8 cellular contexts compared by ENCODE assay signal in the genomic region with DNA sequence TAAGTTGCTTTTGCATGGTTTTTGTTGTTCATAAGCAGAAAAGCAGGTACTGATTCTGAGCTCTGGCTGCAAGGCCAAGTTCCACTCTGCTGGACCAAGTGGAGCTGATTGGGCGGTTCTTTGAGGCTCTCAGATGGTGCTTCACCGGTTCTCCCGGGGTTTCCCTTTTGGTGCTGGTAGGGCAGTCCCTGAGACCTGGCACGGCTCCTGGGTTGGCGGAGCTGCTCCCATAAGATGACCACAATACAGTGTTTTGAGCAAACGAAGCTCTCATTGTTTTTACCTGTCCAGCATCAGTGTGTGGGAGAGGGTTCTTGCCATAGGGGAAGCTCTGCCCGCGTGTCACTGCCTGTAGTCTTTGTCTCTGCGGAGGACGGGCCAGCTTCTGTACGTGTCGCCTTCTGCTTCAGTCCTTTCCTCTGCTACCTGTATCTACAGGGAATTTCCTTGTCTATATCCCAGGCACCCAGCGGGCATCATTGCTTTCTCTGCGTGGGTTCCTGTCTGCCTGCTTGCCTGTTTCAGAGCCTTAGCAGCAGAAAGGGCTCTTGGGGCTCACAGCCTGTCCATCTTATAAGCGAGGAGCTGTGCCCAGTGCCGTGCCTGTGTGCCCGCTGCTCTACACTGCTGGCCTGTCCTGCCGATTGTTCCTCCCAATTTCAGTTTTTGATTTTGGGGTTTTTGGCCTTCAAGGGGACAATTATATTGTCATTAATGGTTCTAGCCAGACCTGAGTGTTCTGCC. TPM values are rescaled to one million over a fixed set of nuclear protein-coding genes. Genes with fewer than 3 reads are reported as not detected.
DNase-seq lines count a peak whose midpoint lies in the region; ATAC-seq, FAIRE-seq and TF ChIP-seq lines count a peak whose summit lies in the region.

No MANE protein-coding gene starts in this region.

- no peaks in the 10 kb centered on the region for H3K9me3 Mint-ChIP-seq in IgD-negative memory B cell
- no peaks in the 10 kb centered on the region for H3K9me3 Mint-ChIP-seq in mesothelial cell of epicardium

- H3K4me3 ChIP-seq in BE2C (ENCODE audit: low read depth, low read length) (peak overlapping the region; percentile 99), GM12878 (peak overlapping the region; percentile 94)

- TF ChIP-seq CTCF in BE2C (IDR thresholded peaks at IDR 0.05; ENCODE audit: low read depth, low read length) (no peak), GM12878 (IDR thresholded peaks at IDR 0.05 in 2 of 3, conservative IDR thresholded peaks at IDR 0.05 in 1 of 3; ENCODE audit: control insufficient read depth in 2 of 3, extremely low read depth in 1 of 3, insufficient read depth in 1 of 3, low read depth in 3 of 3, low read length in 3 of 3) (no peak), mesothelial cell of epicardium (IDR thresholded peaks at IDR 0.05; ENCODE audit: unreplicated experiment) (no peak)

- H3K4me1 Mint-ChIP-seq in IgD-negative memory B cell = peaks cover 27 to 39% (median 32%) of the 10 kb centered on the region in 3 donors
- peaks cover 32% of the 10 kb centered on the region for H3K4me1 Mint-ChIP-seq in mesothelial cell of epicardium

- RAD21 ChIA-PET in GM12878 (lab: Charles Lee; ENCODE audit: unreplicated experiment) = interaction anchor here (0.6 to 2.3 kb wide), 7 partner anchors 10 to 152 kb away, joined by 3 to 14 read pairs (median 4); no protein-coding TSS in a partner anchor

- no peak for TF ChIP-seq RAD21 in GM12878 (IDR thresholded peaks at IDR 0.05; ENCODE audit: insufficient read depth, low read depth, low read length)

- in situ Hi-C loops in GM12878 (cut with MboI) = loop anchor here (10.0 to 25.0 kb wide), 2 partner anchors 1192 to 1520 kb away; a partner anchor contains a TSS

- POLR2A ChIA-PET in GM12878 (lab: Charles Lee) = interaction anchor here (0.5 to 2.0 kb wide), 9 partner anchors 10 to 474 kb away, joined by 3 to 9 read pairs (median 4); a partner anchor contains a TSS

- no peak overlapping the region for H2AFZ ChIP-seq in GM12878 (ENCODE audit: control insufficient read depth, low read depth, low read length)

- peak overlapping the region; percentile 94 for H3K4me2 ChIP-seq in GM12878 (ENCODE audit: control insufficient read depth, insufficient read depth)

- H3K4me3 Mint-ChIP-seq in IgD-negative memory B cell = peak overlapping the region; percentile 94 to 100 (median 96)
- peak overlapping the region; percentile 95 for H3K4me3 Mint-ChIP-seq in mesothelial cell of epicardium

- WGBS in GM12878 (ENCODE audit: insufficient coverage, insufficient replicate concordance, low lambda C conversion rate, missing lambda C conversion rate) = under 1% methylated on average over 18 of the region's 18 CpGs

- H3K36me3 ChIP-seq in BE2C (peaks cover 62% of the 10 kb centered on the region), GM12878 (ENCODE audit: control insufficient read depth in 2 of 2, insufficient read depth in 2 of 2, low read length in 1 of 2) (peaks cover 5 to 33% of the 10 kb centered on the region in 2 experiments)

- CTCF ChIA-PET in GM12878 (lab: Yijun Ruan, JAX) = interaction anchor here (0.9 to 2.3 kb wide), 9 partner anchors 9 to 153 kb away, joined by 3 to 14 read pairs (median 4); a partner anchor contains a TSS

- peak overlapping the region; percentile 100 for H3K27ac ChIP-seq in GM12878 (ENCODE audit: control insufficient read depth, insufficient read depth)

- H3K27ac Mint-ChIP-seq in IgD-negative memory B cell (peak overlapping the region; percentile 73 to 100 (median 84)), mesothelial cell of epicardium (peak overlapping the region; percentile 50)

- FAIRE-seq in GM12878 (lab: Jason Lieb, UNC) (peak; percentile 78), RCC 7860 (lab: Jason Lieb, UNC) (no peak)

- H3K9ac ChIP-seq in GM12878 (ENCODE audit: control insufficient read depth, insufficient read depth, low read length) = peak overlapping the region; percentile 98

- peaks cover 60% of the 10 kb centered on the region for H3K79me2 ChIP-seq in GM12878 (ENCODE audit: control insufficient read depth, insufficient read depth, low read length)

- intact Hi-C loops in GM12878 (cut with micrococcal nuclease; ENCODE audit: unreplicated experiment) = no loop called here

- no TSS peak for BruUV-seq in GM12878 (replicated peaks; lab: Mats Ljungman, UMichigan)

- H3K27me3 Mint-ChIP-seq in IgD-negative memory B cell = no peaks in the 10 kb centered on the region
- H3K27me3 Mint-ChIP-seq in mesothelial cell of epicardium (ENCODE audit: low read depth) = no peaks in the 10 kb centered on the region

- 0 out of 2 replicates have a peak, but pooled peaks have one; percentile 30 for TF ChIP-seq POLR2A in GM12878 (IDR thresholded peaks at IDR 0.05; ENCODE audit: low read depth, low read length)

- no peak for TF ChIP-seq EP300 in GM12878 (IDR thresholded peaks at IDR 0.05; ENCODE audit: borderline replicate concordance in 1 of 2, control insufficient read depth in 1 of 2, low read depth in 2 of 2, low read length in 2 of 2)

- no peak for DNase-seq in BE2C
- DNase-seq in GM12878 (ENCODE audit: low read depth, low spot score) = no peak
- no peak for DNase-seq in mesothelial cell of epicardium (ENCODE audit: low spot score in 2 of 2, unreplicated experiment in 2 of 2)
- DNase-seq in RCC 7860 (ENCODE audit: low spot score) = no peak
- no peak for DNase-seq in HK-2 (ENCODE audit: unreplicated experiment)

- no peaks in the 10 kb centered on the region for H3K27me3 ChIP-seq in BE2C
- H3K27me3 ChIP-seq in GM12878 (replicated peaks in 1 of 2; ENCODE audit: control insufficient read depth in 2 of 2, insufficient read depth in 2 of 2, low read length in 1 of 2) = no peaks in the 10 kb centered on the region

- H4K20me1 ChIP-seq in GM12878 (ENCODE audit: control insufficient read depth, insufficient read depth) = peaks cover 12% of the 10 kb centered on the region

- ATAC-seq in GM12878 = peak; percentile 1; the same call in 1 of the 3 replicates
- no peak for ATAC-seq in GM19351 (IDR thresholded peaks at IDR 0.05; ENCODE audit: unreplicated experiment)
- ATAC-seq in HG02759 (IDR thresholded peaks at IDR 0.05; ENCODE audit: unreplicated experiment) = no peak

- H3K36me3 Mint-ChIP-seq in IgD-negative memory B cell = peaks cover 2% of the 10 kb centered on the region
- H3K36me3 Mint-ChIP-seq in mesothelial cell of epicardium = peaks cover 7% of the 10 kb centered on the region

- H3K4me1 ChIP-seq in BE2C = no peaks in the 10 kb centered on the region
- peaks cover 12% of the 10 kb centered on the region for H3K4me1 ChIP-seq in GM12878 (ENCODE audit: control insufficient read depth, insufficient read depth, low read length)

- SMC1A ChIA-PET in GM12878 (lab: Charles Lee; ENCODE audit: uncharacterized antibody, unreplicated experiment) = interaction anchor here (0.7 to 3.2 kb wide), 10 partner anchors 9 to 153 kb away, joined by 3 to 15 read pairs (median 4); a partner anchor contains a TSS

- H3K9me3 ChIP-seq in BE2C = no peaks in the 10 kb centered on the region
- H3K9me3 ChIP-seq in GM12878 (replicated peaks; ENCODE audit: control insufficient read depth, insufficient read depth, low read length) = no peaks in the 10 kb centered on the region

RNA-seq across cellular contexts. Expression of a gene that starts 2.3 kb away (rescaled TPM):
- 543 TPM for polyA plus RNA-seq in BE2C (2012; ENCODE audit: insufficient read depth, insufficient read length, low read depth)
- polyA plus RNA-seq in IgD-negative memory B cell (14.2 TPM), GM12878 (2011; rRNA removed) (54.9 and 140 TPM in 2 replicates), GM12878 (2014; fragmentation: Illumina TruSeq; extraction: Trizol) (50.9 and 141 TPM in 2 replicates), GM12878 (2014; fragmentation: Nextera tagmentation; extraction: Ambion mirVana) (1 to 10 TPM; 3.0 to 8.3 TPM), GM12878 (2014; rRNA removed) (284 and 360 TPM in 2 replicates), GM12878 (2016; fragmentation: Nextera tagmentation; extraction: Ambion mirVana) (10 to 100 TPM; 46.2 to 48.9 TPM)
- total RNA-seq in GM12878 (2013; cell fraction: nucleolus; rRNA removed) = 46.0 and 50.9 TPM in 2 replicates
- total RNA-seq in GM12878 (2014; rRNA removed) (204 and 228 TPM in 2 replicates), GM12878 (2014; rRNA removed; fragmentation: Illumina TruSeq; extraction: Trizol) (112 and 121 TPM in 2 replicates), GM12878 (2021) (308 and 338 TPM in 2 replicates), mesothelial cell of epicardium (226 to 245 TPM (median 230 TPM) in 3 replicates)
- 59.4 TPM for polyA plus RNA-seq in GM12878 (2011; ENCODE audit: low read depth)
- 239 and 270 TPM in 2 replicates for polyA plus RNA-seq in GM12878 (2011; cell fraction: cytosol; rRNA removed)
- polyA plus RNA-seq in GM12878 (2011; cell fraction: nucleus; rRNA removed) = 425 and 604 TPM in 2 replicates
- 148 and 173 TPM in 2 replicates for polyA plus RNA-seq in GM12878 (2012)
- polyA minus RNA-seq in GM12878 (2011; rRNA and poly(A)+ RNA removed) = 61.6 and 111 TPM in 2 replicates
- polyA minus RNA-seq in GM12878 (2011; cell fraction: cytosol; rRNA and poly(A)+ RNA removed) = 60.9 and 65.2 TPM in 2 replicates
- 63.1 and 102 TPM in 2 replicates for polyA minus RNA-seq in GM12878 (2011; cell fraction: nucleus; rRNA and poly(A)+ RNA removed)

RNA-seq across cellular contexts. Expression of a gene that starts 9.2 kb away (rescaled TPM):
- polyA plus RNA-seq in BE2C (2012; ENCODE audit: insufficient read depth, insufficient read length, low read depth) = 51.0 TPM
- polyA plus RNA-seq in IgD-negative memory B cell (16.0 TPM), GM12878 (2011; rRNA removed) (7.8 and 16.4 TPM in 2 replicates), GM12878 (2014; fragmentation: Illumina TruSeq; extraction: Trizol) (7.7 and 19.2 TPM in 2 replicates), GM12878 (2014; fragmentation: Nextera tagmentation; extraction: Ambion mirVana) (under 1 TPM; 0.04 to 0.14 TPM), GM12878 (2014; rRNA removed) (35.9 and 39.9 TPM in 2 replicates), GM12878 (2016; fragmentation: Nextera tagmentation; extraction: Ambion mirVana) (10 to 100 TPM; 20.4 to 25.7 TPM)
- total RNA-seq in GM12878 (2013; cell fraction: nucleolus; rRNA removed) = 8.3 and 8.6 TPM in 2 replicates
- total RNA-seq in GM12878 (2014; rRNA removed) (19.2 and 22.5 TPM in 2 replicates), GM12878 (2014; rRNA removed; fragmentation: Illumina TruSeq; extraction: Trizol) (11.9 and 12.7 TPM in 2 replicates), GM12878 (2021) (33.1 and 34.2 TPM in 2 replicates), mesothelial cell of epicardium (20.8 to 24.0 TPM (median 23.6 TPM) in 3 replicates)
- polyA plus RNA-seq in GM12878 (2011; ENCODE audit: low read depth) = 5.6 TPM
- polyA plus RNA-seq in GM12878 (2011; cell fraction: cytosol; rRNA removed) = 17.5 and 27.2 TPM in 2 replicates
- polyA plus RNA-seq in GM12878 (2011; cell fraction: nucleus; rRNA removed) = 38.1 and 48.1 TPM in 2 replicates
- polyA plus RNA-seq in GM12878 (2012) = 27.7 and 32.6 TPM in 2 replicates
- 3.4 and 7.2 TPM in 2 replicates for polyA minus RNA-seq in GM12878 (2011; rRNA and poly(A)+ RNA removed)
- polyA minus RNA-seq in GM12878 (2011; cell fraction: cytosol; rRNA and poly(A)+ RNA removed) = 5.5 and 7.0 TPM in 2 replicates
- polyA minus RNA-seq in GM12878 (2011; cell fraction: nucleus; rRNA and poly(A)+ RNA removed) = 6.4 and 14.4 TPM in 2 replicates

RNA-seq across cellular contexts. Expression of a gene that starts 13.7 kb away (rescaled TPM):
- polyA plus RNA-seq in BE2C (2012; ENCODE audit: insufficient read depth, insufficient read length, low read depth) = 42.2 TPM
- polyA plus RNA-seq in IgD-negative memory B cell (79.3 TPM), GM12878 (2011; rRNA removed) (13.5 and 19.1 TPM in 2 replicates), GM12878 (2014; fragmentation: Illumina TruSeq; extraction: Trizol) (7.8 and 13.2 TPM in 2 replicates), GM12878 (2014; fragmentation: Nextera tagmentation; extraction: Ambion mirVana) (10 to 100 TPM in 1 of 2 experiments, 1 to 10 TPM in 1; 4.7 to 18.1 TPM), GM12878 (2014; rRNA removed) (39.6 and 45.3 TPM in 2 replicates), GM12878 (2016; fragmentation: Nextera tagmentation; extraction: Ambion mirVana) (10 to 100 TPM; 29.1 to 37.0 TPM)
- 5.3 and 7.2 TPM in 2 replicates for total RNA-seq in GM12878 (2013; cell fraction: nucleolus; rRNA removed)
- total RNA-seq in GM12878 (2014; rRNA removed) (22.1 and 25.4 TPM in 2 replicates), GM12878 (2014; rRNA removed; fragmentation: Illumina TruSeq; extraction: Trizol) (14.0 and 14.1 TPM in 2 replicates), GM12878 (2021) (44.9 and 45.4 TPM in 2 replicates), mesothelial cell of epicardium (42.6 to 47.0 TPM (median 46.9 TPM) in 3 replicates)
- 31.2 TPM for polyA plus RNA-seq in GM12878 (2011; ENCODE audit: low read depth)
- polyA plus RNA-seq in GM12878 (2011; cell fraction: cytosol; rRNA removed) = 27.8 and 34.4 TPM in 2 replicates
- polyA plus RNA-seq in GM12878 (2011; cell fraction: nucleus; rRNA removed) = 21.8 and 24.9 TPM in 2 replicates
- 43.7 and 58.1 TPM in 2 replicates for polyA plus RNA-seq in GM12878 (2012)
- polyA minus RNA-seq in GM12878 (2011; rRNA and poly(A)+ RNA removed) = 15.2 and 28.9 TPM in 2 replicates
- polyA minus RNA-seq in GM12878 (2011; cell fraction: cytosol; rRNA and poly(A)+ RNA removed) = 11.5 and 15.8 TPM in 2 replicates
- 6.0 and 9.0 TPM in 2 replicates for polyA minus RNA-seq in GM12878 (2011; cell fraction: nucleus; rRNA and poly(A)+ RNA removed)

RNA-seq across cellular contexts. Expression of a gene that starts 16.4 kb away (rescaled TPM):
- polyA plus RNA-seq in BE2C (2012; ENCODE audit: insufficient read depth, insufficient read length, low read depth) = 129 TPM
- polyA plus RNA-seq in IgD-negative memory B cell (38.4 TPM), GM12878 (2011; rRNA removed) (5.5 and 7.9 TPM in 2 replicates), GM12878 (2014; fragmentation: Illumina TruSeq; extraction: Trizol) (5.3 and 7.4 TPM in 2 replicates), GM12878 (2014; fragmentation: Nextera tagmentation; extraction: Ambion mirVana) (1 to 10 TPM; 2.3 to 7.4 TPM), GM12878 (2014; rRNA removed) (27.1 and 30.2 TPM in 2 replicates), GM12878 (2016; fragmentation: Nextera tagmentation; extraction: Ambion mirVana) (10 to 100 TPM; 24.7 to 25.3 TPM)
- total RNA-seq in GM12878 (2013; cell fraction: nucleolus; rRNA removed) = 16.2 and 23.0 TPM in 2 replicates
- total RNA-seq in GM12878 (2014; rRNA removed) (9.4 and 12.2 TPM in 2 replicates), GM12878 (2014; rRNA removed; fragmentation: Illumina TruSeq; extraction: Trizol) (4.7 and 5.7 TPM in 2 replicates), GM12878 (2021) (31.8 and 34.2 TPM in 2 replicates), mesothelial cell of epicardium (49.6 to 53.9 TPM (median 50.9 TPM) in 3 replicates)
- polyA plus RNA-seq in GM12878 (2011; ENCODE audit: low read depth) = 12.4 TPM
- 9.7 and 13.8 TPM in 2 replicates for polyA plus RNA-seq in GM12878 (2011; cell fraction: cytosol; rRNA removed)
- polyA plus RNA-seq in GM12878 (2011; cell fraction: nucleus; rRNA removed) = 50.7 and 83.1 TPM in 2 replicates
- polyA plus RNA-seq in GM12878 (2012) = 33.1 and 35.3 TPM in 2 replicates
- 3.4 and 7.0 TPM in 2 replicates for polyA minus RNA-seq in GM12878 (2011; rRNA and poly(A)+ RNA removed)
- 5.5 and 8.0 TPM in 2 replicates for polyA minus RNA-seq in GM12878 (2011; cell fraction: cytosol; rRNA and poly(A)+ RNA removed)
- 8.2 and 17.3 TPM in 2 replicates for polyA minus RNA-seq in GM12878 (2011; cell fraction: nucleus; rRNA and poly(A)+ RNA removed)

RNA-seq across cellular contexts. Expression of a gene that starts 17.9 kb away (rescaled TPM):
- polyA plus RNA-seq in BE2C (2012; ENCODE audit: insufficient read depth, insufficient read length, low read depth) = 358 TPM
- 29.9 TPM for polyA plus RNA-seq in IgD-negative memory B cell
- 21.7 and 25.6 TPM in 2 replicates for total RNA-seq in GM12878 (2013; cell fraction: nucleolus; rRNA removed)
- 7.7 and 12.0 TPM in 2 replicates for total RNA-seq in GM12878 (2014; rRNA removed)
- total RNA-seq in GM12878 (2014; rRNA removed; fragmentation: Illumina TruSeq; extraction: Trizol) = 4.7 and 6.2 TPM in 2 replicates
- 79.8 and 88.5 TPM in 2 replicates for total RNA-seq in GM12878 (2021)
- 7.1 TPM for polyA plus RNA-seq in GM12878 (2011; ENCODE audit: low read depth)
- polyA plus RNA-seq in GM12878 (2011; rRNA removed) = 3.4 and 9.3 TPM in 2 replicates
- 18.3 and 23.2 TPM in 2 replicates for polyA plus RNA-seq in GM12878 (2011; cell fraction: cytosol; rRNA removed)
- polyA plus RNA-seq in GM12878 (2011; cell fraction: nucleus; rRNA removed) = 35.8 and 58.4 TPM in 2 replicates
- polyA plus RNA-seq in GM12878 (2012) = 28.6 and 36.3 TPM in 2 replicates
- 2.0 and 6.8 TPM in 2 replicates for polyA plus RNA-seq in GM12878 (2014; fragmentation: Illumina TruSeq; extraction: Trizol)
- under 1 TPM; 0.11 to 0.16 TPM for polyA plus RNA-seq in GM12878 (2014; fragmentation: Nextera tagmentation; extraction: Ambion mirVana)
- 36.9 and 47.0 TPM in 2 replicates for polyA plus RNA-seq in GM12878 (2014; rRNA removed)
- polyA plus RNA-seq in GM12878 (2016; fragmentation: Nextera tagmentation; extraction: Ambion mirVana) = 10 to 100 TPM; 21.8 to 22.1 TPM
- 19.7 and 22.3 TPM in 2 replicates for polyA minus RNA-seq in GM12878 (2011; rRNA and poly(A)+ RNA removed)
- polyA minus RNA-seq in GM12878 (2011; cell fraction: cytosol; rRNA and poly(A)+ RNA removed) = 18.9 and 25.0 TPM in 2 replicates
- 9.1 and 13.6 TPM in 2 replicates for polyA minus RNA-seq in GM12878 (2011; cell fraction: nucleus; rRNA and poly(A)+ RNA removed)
- 99.6 to 104 TPM (median 102 TPM) in 3 replicates for total RNA-seq in mesothelial cell of epicardium
